10 cellular contexts compared by ENCODE assay signal in the genomic region with DNA sequence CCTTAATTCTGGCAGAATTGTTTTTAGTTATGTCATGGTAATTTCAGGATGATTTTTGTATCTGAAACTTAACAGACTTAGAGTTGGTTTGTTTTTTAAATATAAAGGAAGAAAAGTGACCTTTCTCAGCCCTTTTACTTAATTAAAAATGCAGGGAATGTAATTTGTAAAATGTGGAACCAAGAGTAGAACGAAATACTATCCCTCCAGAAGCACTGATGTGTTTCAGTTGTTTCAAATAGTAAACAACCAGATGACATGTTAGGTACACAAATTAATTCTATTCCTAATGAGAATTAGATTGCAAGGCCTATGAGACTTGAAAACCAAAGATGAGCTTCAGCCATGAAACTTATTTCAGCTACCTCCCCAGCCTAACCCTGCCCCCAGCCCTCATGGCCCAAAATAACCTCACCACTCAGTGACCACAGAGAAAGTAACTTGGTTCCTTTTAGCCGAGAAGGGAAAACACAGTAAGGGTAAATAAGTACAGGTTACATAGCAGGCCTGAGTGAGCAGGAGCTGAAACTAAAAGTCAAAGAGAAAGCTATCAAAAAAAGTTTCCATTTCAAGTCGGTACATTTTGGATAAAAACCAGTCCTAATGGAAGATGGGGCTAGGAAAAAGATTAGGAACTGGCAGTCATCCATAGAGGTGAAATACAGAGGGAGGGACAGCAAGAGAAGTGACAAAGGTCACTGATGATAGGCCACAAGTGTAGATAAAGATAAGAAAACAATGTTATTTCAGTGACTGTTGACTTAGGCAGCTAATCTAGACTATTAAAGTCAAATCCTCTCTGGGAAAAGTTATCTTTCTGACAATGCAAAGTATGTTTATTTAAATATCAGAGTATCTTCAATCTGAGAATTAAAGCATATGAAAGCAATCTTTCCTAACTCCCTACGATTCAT. TPM values are rescaled to one million over a fixed set of nuclear protein-coding genes. Genes with fewer than 3 reads are reported as not detected.
DNase-seq lines count a peak whose midpoint lies in the region; ATAC-seq, FAIRE-seq and TF ChIP-seq lines count a peak whose summit lies in the region.
"Had no signal": no experiment of that assay in that cellular context is flagged by ENCODE, and none has a peak within 500 bp of the region (broad histone marks: within the 10 kb centered on the region; RNA-seq: fewer than 3 reads in every experiment).

No MANE protein-coding gene starts in this region.

- DNase-seq in NOMO-1 (lab: John Stamatoyannopoulos, UW; ENCODE audit: unreplicated experiment in 2 of 2) (peak; percentile 16 to 65), NOMO-1 treated with dmso at 0.1 percent for 144 hours (lab: John Stamatoyannopoulos, UW; ENCODE audit: unreplicated experiment) (no peak), SKM-1 treated with dmso at 0.1 percent for 144 hours (lab: John Stamatoyannopoulos, UW; ENCODE audit: unreplicated experiment) (peak; percentile 35), spleen (no peak), HFFc6 (no peak), H54 (ENCODE audit: insufficient read length, low spot score) (no peak)
- no peak for DNase-seq in activated CD4-positive, alpha-beta T cell treated with anti-CD3 and anti-CD28 coated beads for 1 hour
- DNase-seq: NCI-H1092 had no signal

- no peaks in the 10 kb centered on the region for H3K27me3 ChIP-seq in spleen (replicated peaks in 1 of 7)

- no peaks in the 10 kb centered on the region for H3K9me3 Mint-ChIP-seq in HFFc6

- 44 to 53% (median 48%) methylated on average over 4 of the region's 4 CpGs for WGBS in spleen, 5 donors

- TF ChIP-seq CTCF in spleen (IDR thresholded peaks at IDR 0.05 in 8 of 11, conservative IDR thresholded peaks at IDR 0.05 in 3 of 11): no peak
- no peak for TF ChIP-seq CTCF in HFFc6 (IDR thresholded peaks at IDR 0.05)

- FAIRE-seq in H54 (lab: Jason Lieb, UNC): no peak

- ATAC-seq in HG03025 (IDR thresholded peaks at IDR 0.05; ENCODE audit: low FRiP score, unreplicated experiment): peak; percentile 98

- peak overlapping the region in 6 of 8 donors; percentile 1 to 49 (median 26) for H3K27ac ChIP-seq in spleen

- intact Hi-C loops in spleen (cut with DNase I; ENCODE audit: low total_unique reads): no loop called here

- TF ChIP-seq POLR2A in spleen (IDR thresholded peaks at IDR 0.05) (no peak), H54 (IDR thresholded peaks at IDR 0.05; ENCODE audit: low read depth, low read length) (no peak)

- peaks cover 4% of the 10 kb centered on the region; the same call in 1 of the 2 replicates for H3K27me3 Mint-ChIP-seq in HFFc6 (ENCODE audit: insufficient read depth)
- H3K27me3 Mint-ChIP-seq: activated naive CD8-positive, alpha-beta T cell had no signal

- H3K4me1 ChIP-seq in spleen: peaks cover 0 to 17% (median 0%) of the 10 kb centered on the region in 6 donors

- peaks cover 6% of the 10 kb centered on the region; the same call in 1 of the 2 replicates for H3K4me1 Mint-ChIP-seq in HFFc6 (ENCODE audit: low read depth)

- no peaks in the 10 kb centered on the region for H3K36me3 Mint-ChIP-seq in HFFc6 (ENCODE audit: low read depth)
- H3K36me3 Mint-ChIP-seq: activated naive CD8-positive, alpha-beta T cell had no signal

- H3K9me3 ChIP-seq in spleen: no peaks in the 10 kb centered on the region

- H3K4me3 Mint-ChIP-seq in HFFc6: no peak overlapping the region
- H3K4me3 Mint-ChIP-seq: activated naive CD8-positive, alpha-beta T cell had no signal

- H3K27ac Mint-ChIP-seq in HFFc6: no peak overlapping the region
- H3K27ac Mint-ChIP-seq: activated naive CD8-positive, alpha-beta T cell had no signal

- H3K36me3 ChIP-seq in spleen: no peaks in the 10 kb centered on the region

- H3K4me3 ChIP-seq in spleen: no peak overlapping the region

RNA-seq across cellular contexts. Expression of gene SENP8, which starts 23.2 kb away (rescaled TPM):
- total RNA-seq in spleen: 1 to 10 TPM in 6 of 7 donors, under 1 TPM in 1; 0.93 to 3.0 (median 1.5) TPM
- 1 to 10 TPM in 1 of 3 donors, under 1 TPM in 2; 0.57 to 1.5 (median 0.89) TPM for polyA plus RNA-seq in spleen
- total RNA-seq in HFFc6 (2021; fragmentation: NEBNext Ultra II Directional; extraction: Animal tissue kit (Norgen Biotek cat#: 25700)): 1 to 10 TPM; 3.4 to 4.8 (median 3.8) TPM

RNA-seq across cellular contexts. Expression of gene MYO9A, which starts 23.5 kb away (rescaled TPM):
- total RNA-seq in spleen: 10 to 100 TPM; 45.0 to 80.9 (median 57.7) TPM
- 1 to 10 TPM; 1.7 to 2.4 (median 2.1) TPM for polyA plus RNA-seq in spleen
- 10 to 100 TPM; 25.3 to 29.1 (median 27.3) TPM for total RNA-seq in HFFc6 (2021; fragmentation: NEBNext Ultra II Directional; extraction: Animal tissue kit (Norgen Biotek cat#: 25700))

RNA-seq across cellular contexts. Expression of gene GRAMD2A, which starts 56.2 kb away (rescaled TPM):
- under 1 TPM in 1 of 7 donors, not detected in 6; 0.34 TPM for total RNA-seq in spleen
- under 1 TPM; 0.03 to 0.11 (median 0.06) TPM for polyA plus RNA-seq in spleen
- under 1 TPM in 1 of 6 experiments, not detected in 5; 0.14 TPM for total RNA-seq in HFFc6 (2021; fragmentation: NEBNext Ultra II Directional; extraction: Animal tissue kit (Norgen Biotek cat#: 25700))

Comparison
In these comparisons a context has a peak if more than half of its experiments do, and no peak if none do; other contexts are left out.
1. DNase-seq: peak in NOMO-1 (2 of 2) and SKM-1 treated with dmso at 0.1 percent for 144 hours (single experiment); none in NOMO-1 treated with dmso at 0.1 percent for 144 hours (single experiment), spleen (single experiment), activated CD4-positive, alpha-beta T cell treated with anti-CD3 and anti-CD28 coated beads for 1 hour (single experiment), HFFc6 (single experiment) and H54 (single experiment).